1 cellular context compared by ENCODE assay signal in genomic region chr3:14676881-14677280, GRCh38.
TF ChIP-seq lines count a peak whose summit lies in the region.

No MANE protein-coding gene starts in this region.

TF ChIP-seq in HEK293, 187 proteins besides CTCF, POLR2A, EP300 and RAD21 (continued from another document):
- TF ChIP-seq ZNF639 (tag by site-specific recombination; IDR thresholded peaks at IDR 0.05) (no peak), HOXC10 (CRISPR knock-in tag; IDR thresholded peaks at IDR 0.05) (no peak)
TF ChIP-seq in HEK293: peak in this region for 1.
